1 cellular context compared by ENCODE assay signal in the genomic region with DNA sequence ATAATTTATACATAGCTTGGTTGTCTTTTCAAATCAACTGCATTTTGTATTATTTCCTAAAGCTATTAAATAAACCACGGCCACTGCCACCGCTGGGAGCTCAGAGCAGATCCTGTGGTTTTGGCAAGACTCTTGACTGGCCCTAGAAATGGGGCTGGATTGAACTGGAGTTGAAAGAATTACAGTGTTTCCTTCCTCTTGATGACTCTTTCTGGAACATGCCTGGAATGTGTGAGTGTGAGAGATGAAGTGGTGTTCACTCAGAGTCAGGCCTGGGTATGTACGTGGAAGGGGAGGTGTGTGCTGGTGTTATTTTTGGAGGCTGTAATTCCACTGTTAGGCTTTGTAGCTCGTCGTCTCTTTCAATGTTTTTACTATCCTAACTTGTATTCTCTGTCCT.
TF ChIP-seq lines count a peak whose summit lies in the region.

No MANE protein-coding gene starts in this region.

TF ChIP-seq in GM23338, 12 proteins besides CTCF, POLR2A, EP300 and RAD21 (continued from another document):
- TF ChIP-seq, protein P1, sequence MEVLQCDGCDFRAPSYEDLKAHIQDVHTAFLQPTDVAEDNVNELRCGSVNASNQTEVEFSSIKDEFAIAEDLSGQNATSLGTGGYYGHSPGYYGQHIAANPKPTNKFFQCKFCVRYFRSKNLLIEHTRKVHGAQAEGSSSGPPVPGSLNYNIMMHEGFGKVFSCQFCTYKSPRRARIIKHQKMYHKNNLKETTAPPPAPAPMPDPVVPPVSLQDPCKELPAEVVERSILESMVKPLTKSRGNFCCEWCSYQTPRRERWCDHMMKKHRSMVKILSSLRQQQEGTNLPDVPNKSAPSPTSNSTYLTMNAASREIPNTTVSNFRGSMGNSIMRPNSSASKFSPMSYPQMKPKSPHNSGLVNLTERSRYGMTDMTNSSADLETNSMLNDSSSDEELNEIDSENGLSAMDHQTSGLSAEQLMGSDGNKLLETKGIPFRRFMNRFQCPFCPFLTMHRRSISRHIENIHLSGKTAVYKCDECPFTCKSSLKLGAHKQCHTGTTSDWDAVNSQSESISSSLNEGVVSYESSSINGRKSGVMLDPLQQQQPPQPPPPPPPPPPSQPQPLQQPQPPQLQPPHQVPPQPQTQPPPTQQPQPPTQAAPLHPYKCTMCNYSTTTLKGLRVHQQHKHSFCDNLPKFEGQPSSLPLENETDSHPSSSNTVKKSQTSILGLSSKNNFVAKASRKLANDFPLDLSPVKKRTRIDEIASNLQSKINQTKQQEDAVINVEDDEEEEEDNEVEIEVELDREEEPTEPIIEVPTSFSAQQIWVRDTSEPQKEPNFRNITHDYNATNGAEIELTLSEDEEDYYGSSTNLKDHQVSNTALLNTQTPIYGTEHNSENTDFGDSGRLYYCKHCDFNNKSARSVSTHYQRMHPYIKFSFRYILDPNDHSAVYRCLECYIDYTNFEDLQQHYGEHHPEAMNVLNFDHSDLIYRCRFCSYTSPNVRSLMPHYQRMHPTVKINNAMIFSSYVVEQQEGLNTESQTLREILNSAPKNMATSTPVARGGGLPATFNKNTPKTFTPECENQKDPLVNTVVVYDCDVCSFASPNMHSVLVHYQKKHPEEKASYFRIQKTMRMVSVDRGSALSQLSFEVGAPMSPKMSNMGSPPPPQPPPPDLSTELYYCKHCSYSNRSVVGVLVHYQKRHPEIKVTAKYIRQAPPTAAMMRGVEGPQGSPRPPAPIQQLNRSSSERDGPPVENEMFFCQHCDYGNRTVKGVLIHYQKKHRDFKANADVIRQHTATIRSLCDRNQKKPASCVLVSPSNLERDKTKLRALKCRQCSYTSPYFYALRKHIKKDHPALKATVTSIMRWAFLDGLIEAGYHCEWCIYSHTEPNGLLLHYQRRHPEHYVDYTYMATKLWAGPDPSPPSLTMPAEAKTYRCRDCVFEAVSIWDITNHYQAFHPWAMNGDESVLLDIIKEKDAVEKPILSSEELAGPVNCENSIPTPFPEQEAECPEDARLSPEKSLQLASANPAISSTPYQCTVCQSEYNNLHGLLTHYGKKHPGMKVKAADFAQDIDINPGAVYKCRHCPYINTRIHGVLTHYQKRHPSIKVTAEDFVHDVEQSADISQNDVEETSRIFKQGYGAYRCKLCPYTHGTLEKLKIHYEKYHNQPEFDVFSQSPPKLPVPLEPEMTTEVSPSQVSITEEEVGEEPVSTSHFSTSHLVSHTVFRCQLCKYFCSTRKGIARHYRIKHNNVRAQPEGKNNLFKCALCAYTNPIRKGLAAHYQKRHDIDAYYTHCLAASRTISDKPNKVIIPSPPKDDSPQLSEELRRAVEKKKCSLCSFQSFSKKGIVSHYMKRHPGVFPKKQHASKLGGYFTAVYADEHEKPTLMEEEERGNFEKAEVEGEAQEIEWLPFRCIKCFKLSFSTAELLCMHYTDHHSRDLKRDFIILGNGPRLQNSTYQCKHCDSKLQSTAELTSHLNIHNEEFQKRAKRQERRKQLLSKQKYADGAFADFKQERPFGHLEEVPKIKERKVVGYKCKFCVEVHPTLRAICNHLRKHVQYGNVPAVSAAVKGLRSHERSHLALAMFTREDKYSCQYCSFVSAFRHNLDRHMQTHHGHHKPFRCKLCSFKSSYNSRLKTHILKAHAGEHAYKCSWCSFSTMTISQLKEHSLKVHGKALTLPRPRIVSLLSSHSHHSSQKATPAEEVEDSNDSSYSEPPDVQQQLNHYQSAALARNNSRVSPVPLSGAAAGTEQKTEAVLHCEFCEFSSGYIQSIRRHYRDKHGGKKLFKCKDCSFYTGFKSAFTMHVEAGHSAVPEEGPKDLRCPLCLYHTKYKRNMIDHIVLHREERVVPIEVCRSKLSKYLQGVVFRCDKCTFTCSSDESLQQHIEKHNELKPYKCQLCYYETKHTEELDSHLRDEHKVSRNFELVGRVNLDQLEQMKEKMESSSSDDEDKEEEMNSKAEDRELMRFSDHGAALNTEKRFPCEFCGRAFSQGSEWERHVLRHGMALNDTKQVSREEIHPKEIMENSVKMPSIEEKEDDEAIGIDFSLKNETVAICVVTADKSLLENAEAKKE (CRISPR knock-in tag; IDR thresholded peaks at IDR 0.05) = no peak
- TF ChIP-seq, protein P2, sequence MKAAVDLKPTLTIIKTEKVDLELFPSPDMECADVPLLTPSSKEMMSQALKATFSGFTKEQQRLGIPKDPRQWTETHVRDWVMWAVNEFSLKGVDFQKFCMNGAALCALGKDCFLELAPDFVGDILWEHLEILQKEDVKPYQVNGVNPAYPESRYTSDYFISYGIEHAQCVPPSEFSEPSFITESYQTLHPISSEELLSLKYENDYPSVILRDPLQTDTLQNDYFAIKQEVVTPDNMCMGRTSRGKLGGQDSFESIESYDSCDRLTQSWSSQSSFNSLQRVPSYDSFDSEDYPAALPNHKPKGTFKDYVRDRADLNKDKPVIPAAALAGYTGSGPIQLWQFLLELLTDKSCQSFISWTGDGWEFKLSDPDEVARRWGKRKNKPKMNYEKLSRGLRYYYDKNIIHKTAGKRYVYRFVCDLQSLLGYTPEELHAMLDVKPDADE (IDR thresholded peaks at IDR 0.05) = no peak
- no peak for TF ChIP-seq ZNF331 (CRISPR knock-in tag; IDR thresholded peaks at IDR 0.05; ENCODE audit: low read depth)
- TF ChIP-seq EZH2phosphoT487 (IDR thresholded peaks at IDR 0.05; ENCODE audit: unreplicated experiment) = no peak
- TF ChIP-seq EZH2 (IDR thresholded peaks at IDR 0.05; ENCODE audit: low read depth, unreplicated experiment) = no peak
